ENCODE assay signal across 1 cellular context in the genomic region with DNA sequence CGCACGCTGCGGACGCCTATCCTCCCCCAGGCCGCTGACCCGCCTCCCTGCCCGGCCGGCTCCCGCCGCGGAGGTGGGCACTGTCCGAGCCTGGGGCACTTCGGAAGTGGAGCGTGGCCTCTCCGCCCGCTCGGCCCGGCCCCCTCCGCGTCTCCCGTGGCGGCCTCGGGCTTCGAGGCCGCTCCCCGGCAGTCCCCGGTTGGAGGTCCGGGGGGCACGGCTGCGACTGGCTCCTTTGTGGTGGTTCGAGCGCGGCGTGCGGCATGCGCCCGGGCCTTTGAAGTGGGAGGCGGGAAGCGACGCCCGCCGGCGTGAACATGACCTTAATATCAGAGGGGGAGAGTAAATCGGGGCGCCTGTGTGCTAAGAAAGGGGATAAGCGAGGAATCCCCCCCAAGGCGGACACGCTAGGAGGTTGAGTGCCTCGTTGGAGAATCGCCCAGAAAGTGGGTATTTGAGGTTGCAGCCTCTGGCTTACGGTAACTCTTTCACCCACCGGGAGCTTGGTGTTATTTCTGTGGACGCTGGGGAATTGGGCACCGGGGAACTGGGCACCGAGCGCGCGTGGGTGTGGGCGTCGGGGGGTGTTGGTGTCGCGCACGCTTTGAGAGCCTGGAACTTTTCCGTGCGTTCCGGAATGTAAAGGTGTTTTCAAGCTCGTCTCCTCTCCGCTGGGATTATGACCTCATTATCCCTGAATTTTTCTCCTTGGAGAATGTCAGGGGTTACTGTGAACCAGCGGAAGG.
TF ChIP-seq lines count a peak whose summit lies in the region.

No MANE protein-coding gene starts in this region.

TF ChIP-seq in HepG2, 621 proteins besides CTCF, POLR2A, EP300 and RAD21 (continued from another document and continues in another):
- TF ChIP-seq, protein P1, sequence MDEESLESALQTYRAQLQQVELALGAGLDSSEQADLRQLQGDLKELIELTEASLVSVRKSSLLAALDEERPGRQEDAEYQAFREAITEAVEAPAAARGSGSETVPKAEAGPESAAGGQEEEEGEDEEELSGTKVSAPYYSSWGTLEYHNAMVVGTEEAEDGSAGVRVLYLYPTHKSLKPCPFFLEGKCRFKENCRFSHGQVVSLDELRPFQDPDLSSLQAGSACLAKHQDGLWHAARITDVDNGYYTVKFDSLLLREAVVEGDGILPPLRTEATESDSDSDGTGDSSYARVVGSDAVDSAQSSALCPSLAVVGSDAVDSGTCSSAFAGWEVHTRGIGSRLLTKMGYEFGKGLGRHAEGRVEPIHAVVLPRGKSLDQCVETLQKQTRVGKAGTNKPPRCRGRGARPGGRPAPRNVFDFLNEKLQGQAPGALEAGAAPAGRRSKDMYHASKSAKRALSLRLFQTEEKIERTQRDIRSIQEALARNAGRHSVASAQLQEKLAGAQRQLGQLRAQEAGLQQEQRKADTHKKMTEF (CRISPR knock-in tag; IDR thresholded peaks at IDR 0.05), result no peak; the same call in 1 of the 2 replicates
- TF ChIP-seq HES4 (CRISPR knock-in tag; IDR thresholded peaks at IDR 0.05; ENCODE audit: borderline replicate concordance) (0 out of 2 replicates have a peak, but pooled peaks have one; percentile 50), MIER3 (CRISPR knock-in tag; IDR thresholded peaks at IDR 0.05; ENCODE audit: borderline replicate concordance) (no peak), JUN (CRISPR knock-in tag; IDR thresholded peaks at IDR 0.05) (no peak), ZNF766 (CRISPR knock-in tag; IDR thresholded peaks at IDR 0.05; ENCODE audit: borderline replicate concordance) (0 out of 2 replicates have a peak, but pooled peaks have one; percentile 7), RFXAP (CRISPR knock-in tag; IDR thresholded peaks at IDR 0.05; ENCODE audit: borderline replicate concordance) (no peak), ZNF589 (CRISPR knock-in tag; conservative IDR thresholded peaks at IDR 0.05) (0 out of 2 replicates have a peak, but pooled peaks have one; percentile 64), ZNF530 (CRISPR knock-in tag; IDR thresholded peaks at IDR 0.05; ENCODE audit: low read depth) (no peak), ELF1 (CRISPR knock-in tag; IDR thresholded peaks at IDR 0.05) (no peak), ZNF746 (CRISPR knock-in tag; IDR thresholded peaks at IDR 0.05) (no peak), ZNF672 (CRISPR knock-in tag; IDR thresholded peaks at IDR 0.05) (no peak), YY1 (IDR thresholded peaks at IDR 0.05; ENCODE audit: insufficient read depth, insufficient replicate concordance, low read depth, low read length) (no peak), ZNF224 (CRISPR knock-in tag; IDR thresholded peaks at IDR 0.05) (0 out of 2 replicates have a peak, but pooled peaks have one; percentile 51), ZNF749 (CRISPR knock-in tag; IDR thresholded peaks at IDR 0.05; ENCODE audit: borderline replicate concordance) (no peak), ZFX (CRISPR knock-in tag; IDR thresholded peaks at IDR 0.05; ENCODE audit: low read depth) (no peak), ZNF256 (CRISPR knock-in tag; conservative IDR thresholded peaks at IDR 0.05) (no peak), ZEB1 (IDR thresholded peaks at IDR 0.05; ENCODE audit: insufficient replicate concordance, low read depth) (no peak), CENPT (CRISPR knock-in tag; IDR thresholded peaks at IDR 0.05; ENCODE audit: low read depth) (no peak), HNRNPK (IDR thresholded peaks at IDR 0.05; ENCODE audit: low read depth, low read length, poor library complexity, severe bottlenecking) (no peak), ZNF446 (CRISPR knock-in tag; IDR thresholded peaks at IDR 0.05) (no peak), HOXA5 (CRISPR knock-in tag; IDR thresholded peaks at IDR 0.05) (no peak), CHCHD3 (CRISPR knock-in tag; IDR thresholded peaks at IDR 0.05) (no peak), RFX3 (CRISPR knock-in tag; IDR thresholded peaks at IDR 0.05) (no peak), ZBTB20 (CRISPR knock-in tag; IDR thresholded peaks at IDR 0.05; ENCODE audit: borderline replicate concordance, low read depth) (no peak), ZNF282 (IDR thresholded peaks at IDR 0.05; ENCODE audit: partially characterized antibody) (no peak), ZNF24 (IDR thresholded peaks at IDR 0.05) (no peak), SSRP1 (CRISPR knock-in tag; IDR thresholded peaks at IDR 0.05) (no peak), ZSCAN9 (CRISPR knock-in tag; IDR thresholded peaks at IDR 0.05; ENCODE audit: borderline replicate concordance) (no peak)
- TF ChIP-seq, protein P2, sequence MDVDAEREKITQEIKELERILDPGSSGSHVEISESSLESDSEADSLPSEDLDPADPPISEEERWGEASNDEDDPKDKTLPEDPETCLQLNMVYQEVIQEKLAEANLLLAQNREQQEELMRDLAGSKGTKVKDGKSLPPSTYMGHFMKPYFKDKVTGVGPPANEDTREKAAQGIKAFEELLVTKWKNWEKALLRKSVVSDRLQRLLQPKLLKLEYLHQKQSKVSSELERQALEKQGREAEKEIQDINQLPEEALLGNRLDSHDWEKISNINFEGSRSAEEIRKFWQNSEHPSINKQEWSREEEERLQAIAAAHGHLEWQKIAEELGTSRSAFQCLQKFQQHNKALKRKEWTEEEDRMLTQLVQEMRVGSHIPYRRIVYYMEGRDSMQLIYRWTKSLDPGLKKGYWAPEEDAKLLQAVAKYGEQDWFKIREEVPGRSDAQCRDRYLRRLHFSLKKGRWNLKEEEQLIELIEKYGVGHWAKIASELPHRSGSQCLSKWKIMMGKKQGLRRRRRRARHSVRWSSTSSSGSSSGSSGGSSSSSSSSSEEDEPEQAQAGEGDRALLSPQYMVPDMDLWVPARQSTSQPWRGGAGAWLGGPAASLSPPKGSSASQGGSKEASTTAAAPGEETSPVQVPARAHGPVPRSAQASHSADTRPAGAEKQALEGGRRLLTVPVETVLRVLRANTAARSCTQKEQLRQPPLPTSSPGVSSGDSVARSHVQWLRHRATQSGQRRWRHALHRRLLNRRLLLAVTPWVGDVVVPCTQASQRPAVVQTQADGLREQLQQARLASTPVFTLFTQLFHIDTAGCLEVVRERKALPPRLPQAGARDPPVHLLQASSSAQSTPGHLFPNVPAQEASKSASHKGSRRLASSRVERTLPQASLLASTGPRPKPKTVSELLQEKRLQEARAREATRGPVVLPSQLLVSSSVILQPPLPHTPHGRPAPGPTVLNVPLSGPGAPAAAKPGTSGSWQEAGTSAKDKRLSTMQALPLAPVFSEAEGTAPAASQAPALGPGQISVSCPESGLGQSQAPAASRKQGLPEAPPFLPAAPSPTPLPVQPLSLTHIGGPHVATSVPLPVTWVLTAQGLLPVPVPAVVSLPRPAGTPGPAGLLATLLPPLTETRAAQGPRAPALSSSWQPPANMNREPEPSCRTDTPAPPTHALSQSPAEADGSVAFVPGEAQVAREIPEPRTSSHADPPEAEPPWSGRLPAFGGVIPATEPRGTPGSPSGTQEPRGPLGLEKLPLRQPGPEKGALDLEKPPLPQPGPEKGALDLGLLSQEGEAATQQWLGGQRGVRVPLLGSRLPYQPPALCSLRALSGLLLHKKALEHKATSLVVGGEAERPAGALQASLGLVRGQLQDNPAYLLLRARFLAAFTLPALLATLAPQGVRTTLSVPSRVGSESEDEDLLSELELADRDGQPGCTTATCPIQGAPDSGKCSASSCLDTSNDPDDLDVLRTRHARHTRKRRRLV (CRISPR knock-in tag; IDR thresholded peaks at IDR 0.05), result no peak
- TF ChIP-seq, protein P3, sequence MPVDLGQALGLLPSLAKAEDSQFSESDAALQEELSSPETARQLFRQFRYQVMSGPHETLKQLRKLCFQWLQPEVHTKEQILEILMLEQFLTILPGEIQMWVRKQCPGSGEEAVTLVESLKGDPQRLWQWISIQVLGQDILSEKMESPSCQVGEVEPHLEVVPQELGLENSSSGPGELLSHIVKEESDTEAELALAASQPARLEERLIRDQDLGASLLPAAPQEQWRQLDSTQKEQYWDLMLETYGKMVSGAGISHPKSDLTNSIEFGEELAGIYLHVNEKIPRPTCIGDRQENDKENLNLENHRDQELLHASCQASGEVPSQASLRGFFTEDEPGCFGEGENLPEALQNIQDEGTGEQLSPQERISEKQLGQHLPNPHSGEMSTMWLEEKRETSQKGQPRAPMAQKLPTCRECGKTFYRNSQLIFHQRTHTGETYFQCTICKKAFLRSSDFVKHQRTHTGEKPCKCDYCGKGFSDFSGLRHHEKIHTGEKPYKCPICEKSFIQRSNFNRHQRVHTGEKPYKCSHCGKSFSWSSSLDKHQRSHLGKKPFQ (CRISPR knock-in tag; IDR thresholded peaks at IDR 0.05; ENCODE audit: insufficient replicate concordance), result no peak
- TF ChIP-seq, protein P4, sequence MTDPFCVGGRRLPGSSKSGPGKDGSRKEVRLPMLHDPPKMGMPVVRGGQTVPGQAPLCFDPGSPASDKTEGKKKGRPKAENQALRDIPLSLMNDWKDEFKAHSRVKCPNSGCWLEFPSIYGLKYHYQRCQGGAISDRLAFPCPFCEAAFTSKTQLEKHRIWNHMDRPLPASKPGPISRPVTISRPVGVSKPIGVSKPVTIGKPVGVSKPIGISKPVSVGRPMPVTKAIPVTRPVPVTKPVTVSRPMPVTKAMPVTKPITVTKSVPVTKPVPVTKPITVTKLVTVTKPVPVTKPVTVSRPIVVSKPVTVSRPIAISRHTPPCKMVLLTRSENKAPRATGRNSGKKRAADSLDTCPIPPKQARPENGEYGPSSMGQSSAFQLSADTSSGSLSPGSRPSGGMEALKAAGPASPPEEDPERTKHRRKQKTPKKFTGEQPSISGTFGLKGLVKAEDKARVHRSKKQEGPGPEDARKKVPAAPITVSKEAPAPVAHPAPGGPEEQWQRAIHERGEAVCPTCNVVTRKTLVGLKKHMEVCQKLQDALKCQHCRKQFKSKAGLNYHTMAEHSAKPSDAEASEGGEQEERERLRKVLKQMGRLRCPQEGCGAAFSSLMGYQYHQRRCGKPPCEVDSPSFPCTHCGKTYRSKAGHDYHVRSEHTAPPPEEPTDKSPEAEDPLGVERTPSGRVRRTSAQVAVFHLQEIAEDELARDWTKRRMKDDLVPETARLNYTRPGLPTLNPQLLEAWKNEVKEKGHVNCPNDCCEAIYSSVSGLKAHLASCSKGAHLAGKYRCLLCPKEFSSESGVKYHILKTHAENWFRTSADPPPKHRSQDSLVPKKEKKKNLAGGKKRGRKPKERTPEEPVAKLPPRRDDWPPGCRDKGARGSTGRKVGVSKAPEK (CRISPR knock-in tag; IDR thresholded peaks at IDR 0.05; ENCODE audit: borderline replicate concordance), result no peak
- TF ChIP-seq, protein P5, sequence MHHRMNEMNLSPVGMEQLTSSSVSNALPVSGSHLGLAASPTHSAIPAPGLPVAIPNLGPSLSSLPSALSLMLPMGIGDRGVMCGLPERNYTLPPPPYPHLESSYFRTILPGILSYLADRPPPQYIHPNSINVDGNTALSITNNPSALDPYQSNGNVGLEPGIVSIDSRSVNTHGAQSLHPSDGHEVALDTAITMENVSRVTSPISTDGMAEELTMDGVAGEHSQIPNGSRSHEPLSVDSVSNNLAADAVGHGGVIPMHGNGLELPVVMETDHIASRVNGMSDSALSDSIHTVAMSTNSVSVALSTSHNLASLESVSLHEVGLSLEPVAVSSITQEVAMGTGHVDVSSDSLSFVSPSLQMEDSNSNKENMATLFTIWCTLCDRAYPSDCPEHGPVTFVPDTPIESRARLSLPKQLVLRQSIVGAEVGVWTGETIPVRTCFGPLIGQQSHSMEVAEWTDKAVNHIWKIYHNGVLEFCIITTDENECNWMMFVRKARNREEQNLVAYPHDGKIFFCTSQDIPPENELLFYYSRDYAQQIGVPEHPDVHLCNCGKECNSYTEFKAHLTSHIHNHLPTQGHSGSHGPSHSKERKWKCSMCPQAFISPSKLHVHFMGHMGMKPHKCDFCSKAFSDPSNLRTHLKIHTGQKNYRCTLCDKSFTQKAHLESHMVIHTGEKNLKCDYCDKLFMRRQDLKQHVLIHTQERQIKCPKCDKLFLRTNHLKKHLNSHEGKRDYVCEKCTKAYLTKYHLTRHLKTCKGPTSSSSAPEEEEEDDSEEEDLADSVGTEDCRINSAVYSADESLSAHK (CRISPR knock-in tag; IDR thresholded peaks at IDR 0.05; ENCODE audit: borderline replicate concordance), result no peak
- TF ChIP-seq, protein P6, sequence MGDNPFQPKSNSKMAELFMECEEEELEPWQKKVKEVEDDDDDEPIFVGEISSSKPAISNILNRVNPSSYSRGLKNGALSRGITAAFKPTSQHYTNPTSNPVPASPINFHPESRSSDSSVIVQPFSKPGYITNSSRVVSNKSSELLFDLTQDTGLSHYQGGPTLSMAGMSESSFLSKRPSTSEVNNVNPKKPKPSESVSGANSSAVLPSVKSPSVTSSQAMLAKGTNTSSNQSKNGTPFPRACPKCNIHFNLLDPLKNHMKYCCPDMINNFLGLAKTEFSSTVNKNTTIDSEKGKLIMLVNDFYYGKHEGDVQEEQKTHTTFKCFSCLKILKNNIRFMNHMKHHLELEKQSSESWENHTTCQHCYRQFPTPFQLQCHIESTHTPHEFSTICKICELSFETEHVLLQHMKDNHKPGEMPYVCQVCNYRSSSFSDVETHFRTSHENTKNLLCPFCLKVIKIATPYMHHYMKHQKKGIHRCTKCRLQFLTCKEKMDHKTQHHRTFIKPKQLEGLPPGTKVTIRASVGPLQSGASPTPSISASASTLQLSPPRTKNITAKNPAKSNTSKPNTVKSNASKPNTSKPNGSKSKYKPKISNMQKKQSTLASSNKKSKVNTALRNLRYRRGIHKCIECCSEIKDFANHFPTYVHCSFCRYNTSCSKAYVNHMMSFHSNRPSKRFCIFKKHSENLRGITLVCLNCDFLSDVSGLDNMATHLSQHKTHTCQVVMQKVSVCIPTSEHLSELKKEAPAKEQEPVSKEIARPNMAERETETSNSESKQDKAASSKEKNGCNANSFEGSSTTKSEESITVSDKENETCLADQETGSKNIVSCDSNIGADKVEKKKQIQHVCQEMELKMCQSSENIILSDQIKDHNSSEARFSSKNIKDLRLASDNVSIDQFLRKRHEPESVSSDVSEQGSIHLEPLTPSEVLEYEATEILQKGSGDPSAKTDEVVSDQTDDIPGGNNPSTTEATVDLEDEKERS (CRISPR knock-in tag; IDR thresholded peaks at IDR 0.05), result peak; percentile 19; the same call in 1 of the 2 replicates
- TF ChIP-seq, protein P7, sequence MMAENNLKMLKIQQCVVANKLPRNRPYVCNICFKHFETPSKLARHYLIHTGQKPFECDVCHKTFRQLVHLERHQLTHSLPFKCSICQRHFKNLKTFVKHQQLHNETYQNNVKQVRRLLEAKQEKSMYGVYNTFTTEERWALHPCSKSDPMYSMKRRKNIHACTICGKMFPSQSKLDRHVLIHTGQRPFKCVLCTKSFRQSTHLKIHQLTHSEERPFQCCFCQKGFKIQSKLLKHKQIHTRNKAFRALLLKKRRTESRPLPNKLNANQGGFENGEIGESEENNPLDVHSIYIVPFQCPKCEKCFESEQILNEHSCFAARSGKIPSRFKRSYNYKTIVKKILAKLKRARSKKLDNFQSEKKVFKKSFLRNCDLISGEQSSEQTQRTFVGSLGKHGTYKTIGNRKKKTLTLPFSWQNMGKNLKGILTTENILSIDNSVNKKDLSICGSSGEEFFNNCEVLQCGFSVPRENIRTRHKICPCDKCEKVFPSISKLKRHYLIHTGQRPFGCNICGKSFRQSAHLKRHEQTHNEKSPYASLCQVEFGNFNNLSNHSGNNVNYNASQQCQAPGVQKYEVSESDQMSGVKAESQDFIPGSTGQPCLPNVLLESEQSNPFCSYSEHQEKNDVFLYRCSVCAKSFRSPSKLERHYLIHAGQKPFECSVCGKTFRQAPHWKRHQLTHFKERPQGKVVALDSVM (CRISPR knock-in tag; IDR thresholded peaks at IDR 0.05), result no peak
- TF ChIP-seq, protein P8, sequence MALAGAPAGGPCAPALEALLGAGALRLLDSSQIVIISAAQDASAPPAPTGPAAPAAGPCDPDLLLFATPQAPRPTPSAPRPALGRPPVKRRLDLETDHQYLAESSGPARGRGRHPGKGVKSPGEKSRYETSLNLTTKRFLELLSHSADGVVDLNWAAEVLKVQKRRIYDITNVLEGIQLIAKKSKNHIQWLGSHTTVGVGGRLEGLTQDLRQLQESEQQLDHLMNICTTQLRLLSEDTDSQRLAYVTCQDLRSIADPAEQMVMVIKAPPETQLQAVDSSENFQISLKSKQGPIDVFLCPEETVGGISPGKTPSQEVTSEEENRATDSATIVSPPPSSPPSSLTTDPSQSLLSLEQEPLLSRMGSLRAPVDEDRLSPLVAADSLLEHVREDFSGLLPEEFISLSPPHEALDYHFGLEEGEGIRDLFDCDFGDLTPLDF (CRISPR knock-in tag; IDR thresholded peaks at IDR 0.05), result no peak
